2 cellular contexts compared by ENCODE assay signal in the genomic region with DNA sequence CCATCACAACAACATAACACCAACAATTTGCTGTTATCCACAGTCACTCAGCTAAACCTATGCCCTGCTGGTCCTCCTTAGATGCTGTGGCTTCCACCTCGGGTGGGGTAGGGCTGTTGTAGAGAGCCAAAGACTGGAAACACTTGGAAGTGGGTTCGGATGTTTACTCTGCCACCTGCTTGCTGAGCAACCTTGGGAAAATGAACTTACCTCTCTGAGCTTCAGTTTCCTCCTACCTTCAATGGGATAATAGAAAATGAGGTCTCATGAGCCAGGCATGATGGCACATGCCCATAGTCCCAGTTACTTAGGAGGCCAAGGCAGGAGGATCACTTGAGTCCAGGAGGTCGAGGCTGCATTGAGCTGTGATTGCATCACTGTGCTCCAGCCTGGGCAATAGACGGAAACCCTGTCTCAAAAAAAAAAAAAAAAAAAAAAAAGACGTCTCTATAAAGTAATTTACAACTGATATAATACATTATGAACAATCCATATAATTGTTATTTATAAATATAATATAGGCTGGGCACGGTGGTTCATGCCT.
TF ChIP-seq lines count a peak whose summit lies in the region.

No MANE protein-coding gene starts in this region.

TF ChIP-seq in A549, 52 proteins besides CTCF, POLR2A, EP300 and RAD21:
- peak; percentile 39 for TF ChIP-seq ZFP36 (IDR thresholded peaks at IDR 0.05; ENCODE audit: borderline replicate concordance, partially characterized antibody)
- TF ChIP-seq, protein P1, sequence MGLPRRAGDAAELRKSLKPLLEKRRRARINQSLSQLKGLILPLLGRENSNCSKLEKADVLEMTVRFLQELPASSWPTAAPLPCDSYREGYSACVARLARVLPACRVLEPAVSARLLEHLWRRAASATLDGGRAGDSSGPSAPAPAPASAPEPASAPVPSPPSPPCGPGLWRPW (IDR thresholded peaks at IDR 0.05): no peak
- 0 out of 5 replicates have a peak, but pooled peaks of 1 of the 2 experiments have one; percentile 21 for TF ChIP-seq JUN (IDR thresholded peaks at IDR 0.05)
- TF ChIP-seq MYC (IDR thresholded peaks at IDR 0.05; ENCODE audit: borderline replicate concordance, low read length): no peak
- TF ChIP-seq SMC3 (IDR thresholded peaks at IDR 0.05): no peak
- TF ChIP-seq CEBPB (IDR thresholded peaks at IDR 0.05): peak in 1 of 2 experiments; percentile 34; a peak in 1 of 4 replicates
- TF ChIP-seq PHF8 (IDR thresholded peaks at IDR 0.05; ENCODE audit: borderline replicate concordance, low read depth): no peak
- no peak for TF ChIP-seq POLR2AphosphoS2 (conservative IDR thresholded peaks at IDR 0.05; ENCODE audit: low read length)

TF ChIP-seq in K562, 482 proteins besides CTCF, POLR2A, EP300 and RAD21:
- TF ChIP-seq, protein P2, sequence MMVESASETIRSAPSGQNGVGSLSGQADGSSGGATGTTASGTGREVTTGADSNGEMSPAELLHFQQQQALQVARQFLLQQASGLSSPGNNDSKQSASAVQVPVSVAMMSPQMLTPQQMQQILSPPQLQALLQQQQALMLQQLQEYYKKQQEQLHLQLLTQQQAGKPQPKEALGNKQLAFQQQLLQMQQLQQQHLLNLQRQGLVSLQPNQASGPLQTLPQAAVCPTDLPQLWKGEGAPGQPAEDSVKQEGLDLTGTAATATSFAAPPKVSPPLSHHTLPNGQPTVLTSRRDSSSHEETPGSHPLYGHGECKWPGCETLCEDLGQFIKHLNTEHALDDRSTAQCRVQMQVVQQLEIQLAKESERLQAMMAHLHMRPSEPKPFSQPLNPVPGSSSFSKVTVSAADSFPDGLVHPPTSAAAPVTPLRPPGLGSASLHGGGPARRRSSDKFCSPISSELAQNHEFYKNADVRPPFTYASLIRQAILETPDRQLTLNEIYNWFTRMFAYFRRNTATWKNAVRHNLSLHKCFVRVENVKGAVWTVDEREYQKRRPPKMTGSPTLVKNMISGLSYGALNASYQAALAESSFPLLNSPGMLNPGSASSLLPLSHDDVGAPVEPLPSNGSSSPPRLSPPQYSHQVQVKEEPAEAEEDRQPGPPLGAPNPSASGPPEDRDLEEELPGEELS (CRISPR knock-in tag; IDR thresholded peaks at IDR 0.05; ENCODE audit: borderline replicate concordance): no peak
- TF ChIP-seq HDAC2 (IDR thresholded peaks at IDR 0.05) (0 out of 2 replicates have a peak, but pooled peaks have one; percentile 50), BCOR (IDR thresholded peaks at IDR 0.05) (peak; percentile 86), CSDE1 (IDR thresholded peaks at IDR 0.05) (no peak), ARHGAP35 (IDR thresholded peaks at IDR 0.05; ENCODE audit: partially characterized antibody) (no peak), CEBPG (CRISPR knock-in tag; IDR thresholded peaks at IDR 0.05) (peak; percentile 77), CEBPG (tag; conservative IDR thresholded peaks at IDR 0.05 in 1 of 2, IDR thresholded peaks at IDR 0.05 in 1 of 2) (peak in 1 of 2 experiments; percentile 49; a peak in 1 of 4 replicates), ZNF140 (CRISPR knock-in tag; IDR thresholded peaks at IDR 0.05) (no peak), ZFP36 (IDR thresholded peaks at IDR 0.05; ENCODE audit: low read depth, low read length, partially characterized antibody) (peak; percentile 56), RBM25 (IDR thresholded peaks at IDR 0.05; ENCODE audit: low read depth, low read length, severe bottlenecking) (peak; percentile 54), TRIM24 (IDR thresholded peaks at IDR 0.05) (peak in 1 of 2 experiments; percentile 57; a peak in 1 of 4 replicates), EZH2 (IDR thresholded peaks at IDR 0.05; ENCODE audit: borderline replicate concordance, low read depth, low read length) (no peak), KDM1A (IDR thresholded peaks at IDR 0.05) (peak in 1 of 2 experiments; percentile 74; a peak in 2 of 4 replicates)
- TF ChIP-seq, protein P3, sequence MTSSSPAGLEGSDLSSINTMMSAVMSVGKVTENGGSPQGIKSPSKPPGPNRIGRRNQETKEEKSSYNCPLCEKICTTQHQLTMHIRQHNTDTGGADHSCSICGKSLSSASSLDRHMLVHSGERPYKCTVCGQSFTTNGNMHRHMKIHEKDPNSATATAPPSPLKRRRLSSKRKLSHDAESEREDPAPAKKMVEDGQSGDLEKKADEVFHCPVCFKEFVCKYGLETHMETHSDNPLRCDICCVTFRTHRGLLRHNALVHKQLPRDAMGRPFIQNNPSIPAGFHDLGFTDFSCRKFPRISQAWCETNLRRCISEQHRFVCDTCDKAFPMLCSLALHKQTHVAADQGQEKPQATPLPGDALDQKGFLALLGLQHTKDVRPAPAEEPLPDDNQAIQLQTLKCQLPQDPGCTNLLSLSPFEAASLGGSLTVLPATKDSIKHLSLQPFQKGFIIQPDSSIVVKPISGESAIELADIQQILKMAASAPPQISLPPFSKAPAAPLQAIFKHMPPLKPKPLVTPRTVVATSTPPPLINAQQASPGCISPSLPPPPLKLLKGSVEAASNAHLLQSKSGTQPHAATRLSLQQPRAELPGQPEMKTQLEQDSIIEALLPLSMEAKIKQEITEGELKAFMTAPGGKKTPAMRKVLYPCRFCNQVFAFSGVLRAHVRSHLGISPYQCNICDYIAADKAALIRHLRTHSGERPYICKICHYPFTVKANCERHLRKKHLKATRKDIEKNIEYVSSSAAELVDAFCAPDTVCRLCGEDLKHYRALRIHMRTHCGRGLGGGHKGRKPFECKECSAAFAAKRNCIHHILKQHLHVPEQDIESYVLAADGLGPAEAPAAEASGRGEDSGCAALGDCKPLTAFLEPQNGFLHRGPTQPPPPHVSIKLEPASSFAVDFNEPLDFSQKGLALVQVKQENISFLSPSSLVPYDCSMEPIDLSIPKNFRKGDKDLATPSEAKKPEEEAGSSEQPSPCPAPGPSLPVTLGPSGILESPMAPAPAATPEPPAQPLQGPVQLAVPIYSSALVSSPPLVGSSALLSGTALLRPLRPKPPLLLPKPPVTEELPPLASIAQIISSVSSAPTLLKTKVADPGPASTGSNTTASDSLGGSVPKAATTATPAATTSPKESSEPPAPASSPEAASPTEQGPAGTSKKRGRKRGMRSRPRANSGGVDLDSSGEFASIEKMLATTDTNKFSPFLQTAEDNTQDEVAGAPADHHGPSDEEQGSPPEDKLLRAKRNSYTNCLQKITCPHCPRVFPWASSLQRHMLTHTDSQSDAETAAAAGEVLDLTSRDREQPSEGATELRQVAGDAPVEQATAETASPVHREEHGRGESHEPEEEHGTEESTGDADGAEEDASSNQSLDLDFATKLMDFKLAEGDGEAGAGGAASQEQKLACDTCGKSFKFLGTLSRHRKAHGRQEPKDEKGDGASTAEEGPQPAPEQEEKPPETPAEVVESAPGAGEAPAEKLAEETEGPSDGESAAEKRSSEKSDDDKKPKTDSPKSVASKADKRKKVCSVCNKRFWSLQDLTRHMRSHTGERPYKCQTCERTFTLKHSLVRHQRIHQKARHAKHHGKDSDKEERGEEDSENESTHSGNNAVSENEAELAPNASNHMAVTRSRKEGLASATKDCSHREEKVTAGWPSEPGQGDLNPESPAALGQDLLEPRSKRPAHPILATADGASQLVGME (CRISPR knock-in tag; IDR thresholded peaks at IDR 0.05): no peak
- TF ChIP-seq, protein P4, sequence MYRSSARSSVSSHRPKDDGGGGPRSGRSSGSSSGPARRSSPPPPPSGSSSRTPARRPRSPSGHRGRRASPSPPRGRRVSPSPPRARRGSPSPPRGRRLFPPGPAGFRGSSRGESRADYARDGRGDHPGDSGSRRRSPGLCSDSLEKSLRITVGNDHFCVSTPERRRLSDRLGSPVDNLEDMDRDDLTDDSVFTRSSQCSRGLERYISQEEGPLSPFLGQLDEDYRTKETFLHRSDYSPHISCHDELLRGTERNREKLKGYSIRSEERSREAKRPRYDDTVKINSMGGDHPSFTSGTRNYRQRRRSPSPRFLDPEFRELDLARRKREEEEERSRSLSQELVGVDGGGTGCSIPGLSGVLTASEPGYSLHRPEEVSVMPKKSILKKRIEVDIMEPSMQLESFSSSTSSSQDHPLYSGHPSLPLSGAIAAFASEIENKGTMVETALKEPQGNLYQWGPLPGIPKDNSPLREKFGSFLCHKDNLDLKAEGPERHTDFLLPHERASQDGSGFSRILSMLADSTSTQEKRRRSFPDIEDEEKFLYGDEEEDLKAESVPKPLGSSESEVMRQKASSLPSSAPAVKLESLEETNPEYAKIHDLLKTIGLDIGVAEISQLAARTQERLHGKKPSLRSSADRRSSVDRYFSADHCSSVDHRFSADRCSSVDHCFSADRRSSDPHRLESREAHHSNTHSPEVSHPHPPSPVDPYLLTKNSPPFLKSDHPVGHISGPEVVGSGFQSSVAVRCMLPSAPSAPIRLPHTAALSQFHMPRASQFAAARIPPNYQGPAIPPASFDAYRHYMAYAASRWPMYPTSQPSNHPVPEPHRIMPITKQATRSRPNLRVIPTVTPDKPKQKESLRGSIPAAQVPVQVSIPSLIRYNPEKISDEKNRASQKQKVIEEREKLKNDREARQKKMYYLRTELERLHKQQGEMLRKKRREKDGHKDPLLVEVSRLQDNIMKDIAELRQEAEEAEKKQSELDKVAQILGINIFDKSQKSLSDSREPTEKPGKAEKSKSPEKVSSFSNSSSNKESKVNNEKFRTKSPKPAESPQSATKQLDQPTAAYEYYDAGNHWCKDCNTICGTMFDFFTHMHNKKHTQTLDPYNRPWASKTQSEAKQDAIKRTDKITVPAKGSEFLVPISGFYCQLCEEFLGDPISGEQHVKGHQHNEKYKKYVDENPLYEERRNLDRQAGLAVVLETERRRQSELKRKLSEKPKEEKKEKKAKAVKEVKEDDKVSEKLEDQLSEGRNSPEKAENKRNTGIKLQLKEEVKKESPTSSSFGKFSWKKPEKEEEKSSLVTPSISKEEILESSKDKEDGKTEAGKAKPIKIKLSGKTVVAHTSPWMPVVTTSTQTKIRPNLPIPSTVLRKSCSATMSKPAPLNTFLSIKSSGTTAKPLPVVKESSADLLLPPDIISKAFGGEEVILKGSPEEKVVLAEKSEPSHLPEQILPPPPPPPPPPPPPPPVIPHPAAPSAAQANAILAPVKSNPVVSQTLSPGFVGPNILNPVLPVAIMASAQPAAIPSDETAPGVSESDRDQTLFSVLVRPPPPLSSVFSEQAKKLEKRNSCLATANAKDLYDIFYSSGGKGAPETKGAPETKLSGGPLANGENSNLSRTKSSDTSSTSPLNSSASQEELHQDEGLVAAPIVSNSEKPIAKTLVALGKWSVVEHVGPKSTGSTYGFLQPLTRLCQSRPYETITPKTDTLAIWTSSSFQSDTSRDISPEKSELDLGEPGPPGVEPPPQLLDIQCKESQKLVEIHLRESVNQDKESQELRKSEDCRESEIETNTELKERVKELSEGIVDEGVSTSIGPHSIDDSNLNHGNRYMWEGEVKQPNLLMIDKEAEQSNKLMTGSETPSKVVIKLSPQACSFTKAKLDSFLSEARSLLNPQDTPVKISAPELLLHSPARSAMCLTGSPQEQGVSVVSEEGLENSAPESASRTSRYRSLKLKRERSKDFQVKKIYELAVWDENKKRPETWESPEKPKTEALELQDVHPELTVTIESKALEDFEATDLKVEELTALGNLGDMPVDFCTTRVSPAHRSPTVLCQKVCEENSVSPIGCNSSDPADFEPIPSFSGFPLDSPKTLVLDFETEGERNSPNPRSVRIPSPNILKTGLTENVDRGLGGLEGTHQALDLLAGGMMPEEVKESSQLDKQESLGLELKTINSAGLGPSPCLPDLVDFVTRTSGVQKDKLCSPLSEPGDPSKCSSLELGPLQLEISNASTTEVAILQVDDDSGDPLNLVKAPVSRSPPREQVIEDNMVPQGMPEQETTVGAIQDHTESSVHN (IDR thresholded peaks at IDR 0.05; ENCODE audit: borderline replicate concordance in 1 of 2, low read depth in 1 of 2): no peak
- TF ChIP-seq, protein P5, sequence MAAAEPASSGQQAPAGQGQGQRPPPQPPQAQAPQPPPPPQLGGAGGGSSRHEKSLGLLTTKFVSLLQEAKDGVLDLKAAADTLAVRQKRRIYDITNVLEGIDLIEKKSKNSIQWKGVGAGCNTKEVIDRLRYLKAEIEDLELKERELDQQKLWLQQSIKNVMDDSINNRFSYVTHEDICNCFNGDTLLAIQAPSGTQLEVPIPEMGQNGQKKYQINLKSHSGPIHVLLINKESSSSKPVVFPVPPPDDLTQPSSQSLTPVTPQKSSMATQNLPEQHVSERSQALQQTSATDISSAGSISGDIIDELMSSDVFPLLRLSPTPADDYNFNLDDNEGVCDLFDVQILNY (CRISPR knock-in tag; IDR thresholded peaks at IDR 0.05): no peak
- TF ChIP-seq, protein P6, sequence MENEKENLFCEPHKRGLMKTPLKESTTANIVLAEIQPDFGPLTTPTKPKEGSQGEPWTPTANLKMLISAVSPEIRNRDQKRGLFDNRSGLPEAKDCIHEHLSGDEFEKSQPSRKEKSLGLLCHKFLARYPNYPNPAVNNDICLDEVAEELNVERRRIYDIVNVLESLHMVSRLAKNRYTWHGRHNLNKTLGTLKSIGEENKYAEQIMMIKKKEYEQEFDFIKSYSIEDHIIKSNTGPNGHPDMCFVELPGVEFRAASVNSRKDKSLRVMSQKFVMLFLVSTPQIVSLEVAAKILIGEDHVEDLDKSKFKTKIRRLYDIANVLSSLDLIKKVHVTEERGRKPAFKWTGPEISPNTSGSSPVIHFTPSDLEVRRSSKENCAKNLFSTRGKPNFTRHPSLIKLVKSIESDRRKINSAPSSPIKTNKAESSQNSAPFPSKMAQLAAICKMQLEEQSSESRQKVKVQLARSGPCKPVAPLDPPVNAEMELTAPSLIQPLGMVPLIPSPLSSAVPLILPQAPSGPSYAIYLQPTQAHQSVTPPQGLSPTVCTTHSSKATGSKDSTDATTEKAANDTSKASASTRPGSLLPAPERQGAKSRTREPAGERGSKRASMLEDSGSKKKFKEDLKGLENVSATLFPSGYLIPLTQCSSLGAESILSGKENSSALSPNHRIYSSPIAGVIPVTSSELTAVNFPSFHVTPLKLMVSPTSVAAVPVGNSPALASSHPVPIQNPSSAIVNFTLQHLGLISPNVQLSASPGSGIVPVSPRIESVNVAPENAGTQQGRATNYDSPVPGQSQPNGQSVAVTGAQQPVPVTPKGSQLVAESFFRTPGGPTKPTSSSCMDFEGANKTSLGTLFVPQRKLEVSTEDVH (IDR thresholded peaks at IDR 0.05; ENCODE audit: low read depth, partially characterized antibody): no peak
- TF ChIP-seq, protein P7, sequence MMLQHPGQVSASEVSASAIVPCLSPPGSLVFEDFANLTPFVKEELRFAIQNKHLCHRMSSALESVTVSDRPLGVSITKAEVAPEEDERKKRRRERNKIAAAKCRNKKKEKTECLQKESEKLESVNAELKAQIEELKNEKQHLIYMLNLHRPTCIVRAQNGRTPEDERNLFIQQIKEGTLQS (IDR thresholded peaks at IDR 0.05): 0 out of 2 replicates have a peak, but pooled peaks have one; percentile 41
- TF ChIP-seq, protein P7 (CRISPR knock-in tag; conservative IDR thresholded peaks at IDR 0.05): no peak
